ENCODE assay signal across 8 cellular contexts in genomic region chr3:27633224-27633545, GRCh38.
DNase-seq lines count a peak whose midpoint lies in the region; ATAC-seq and TF ChIP-seq lines count a peak whose summit lies in the region.

No MANE protein-coding gene starts in this region.

- peak overlapping the region; percentile 49 for H3K4me3 ChIP-seq in fibroblast of pulmonary artery (replicated peaks; ENCODE audit: low read depth, low read length)
- peak overlapping the region; percentile 46 for H3K4me3 ChIP-seq in ovary

- 3 to 21% (median 7%) methylated on average over 6 of the region's 6 CpGs for WGBS in ovary, 3 donors

- DNase-seq in Ammon's horn (ENCODE audit: low spot score) (peak; percentile 28), fibroblast of pulmonary artery (ENCODE audit: low read depth) (peak; percentile 56), ovary (no peak), NCI-H510A treated with DMSO at 0.1 percent for 48 hours (lab: John Stamatoyannopoulos, UW) (no peak), cerebellum (ENCODE audit: low spot score) (no peak)

- no peaks in the 10 kb centered on the region for H3K27me3 Mint-ChIP-seq in T-helper 1 cell treated with Interleukin-12 subunit alpha and Interleukin-12 subunit beta and Interleukin-4 antibody, amounts not matched to agents 30 μg/mL and 1 μg/mL, for 36 hours (ENCODE audit: low read depth)

- peak overlapping the region; percentile 74 to 76 for H3K27ac ChIP-seq in ovary

- peak overlapping the region; percentile 90 for H3K27ac Mint-ChIP-seq in T-helper 1 cell treated with Interleukin-12 subunit alpha and Interleukin-12 subunit beta and Interleukin-4 antibody, amounts not matched to agents 30 μg/mL and 1 μg/mL, for 36 hours

- no peak for TF ChIP-seq EP300 in ovary (IDR thresholded peaks at IDR 0.05)

- no peaks in the 10 kb centered on the region for H3K9me3 ChIP-seq in ovary

- ATAC-seq in GM19043 (IDR thresholded peaks at IDR 0.05; ENCODE audit: low read depth, unreplicated experiment) (peak; percentile 22), HG03378 (IDR thresholded peaks at IDR 0.05; ENCODE audit: unreplicated experiment) (peak; percentile 18)

- H3K36me3 ChIP-seq in ovary: no peaks in the 10 kb centered on the region

- H3K4me1 Mint-ChIP-seq in T-helper 1 cell treated with Interleukin-12 subunit alpha and Interleukin-12 subunit beta and Interleukin-4 antibody, amounts not matched to agents 30 μg/mL and 1 μg/mL, for 36 hours (ENCODE audit: low read depth): peaks cover 30% of the 10 kb centered on the region

- no peaks in the 10 kb centered on the region for H3K36me3 Mint-ChIP-seq in T-helper 1 cell treated with Interleukin-12 subunit alpha and Interleukin-12 subunit beta and Interleukin-4 antibody, amounts not matched to agents 30 μg/mL and 1 μg/mL, for 36 hours (ENCODE audit: low read depth)

- no peaks in the 10 kb centered on the region for H3K4me1 ChIP-seq in ovary (ENCODE audit: insufficient read depth)

- intact Hi-C loops in ovary (cut with DNase I): no loop called here

- H3K9me3 Mint-ChIP-seq in T-helper 1 cell treated with Interleukin-12 subunit alpha and Interleukin-12 subunit beta and Interleukin-4 antibody, amounts not matched to agents 30 μg/mL and 1 μg/mL, for 36 hours: no peaks in the 10 kb centered on the region

- no peak for TF ChIP-seq CTCF in fibroblast of pulmonary artery (IDR thresholded peaks at IDR 0.05; ENCODE audit: low read length, missing control alignments)
- no peak for TF ChIP-seq CTCF in ovary (IDR thresholded peaks at IDR 0.05)

- H3K27me3 ChIP-seq in ovary: no peaks in the 10 kb centered on the region

- peak overlapping the region; percentile 92 for H3K4me3 Mint-ChIP-seq in T-helper 1 cell treated with Interleukin-12 subunit alpha and Interleukin-12 subunit beta and Interleukin-4 antibody, amounts not matched to agents 30 μg/mL and 1 μg/mL, for 36 hours

- no peak for TF ChIP-seq POLR2A in ovary (IDR thresholded peaks at IDR 0.05)

Comparison
In these comparisons a context has a peak if more than half of its experiments do, and no peak if none do; other contexts are left out.
1. DNase-seq: peak in Ammon's horn (single experiment) and fibroblast of pulmonary artery (single experiment); none in ovary (0 of 5), NCI-H510A treated with DMSO at 0.1 percent for 48 hours (single experiment) and cerebellum (single experiment).